ENCODE assay signal across 8 cellular contexts in the genomic region with DNA sequence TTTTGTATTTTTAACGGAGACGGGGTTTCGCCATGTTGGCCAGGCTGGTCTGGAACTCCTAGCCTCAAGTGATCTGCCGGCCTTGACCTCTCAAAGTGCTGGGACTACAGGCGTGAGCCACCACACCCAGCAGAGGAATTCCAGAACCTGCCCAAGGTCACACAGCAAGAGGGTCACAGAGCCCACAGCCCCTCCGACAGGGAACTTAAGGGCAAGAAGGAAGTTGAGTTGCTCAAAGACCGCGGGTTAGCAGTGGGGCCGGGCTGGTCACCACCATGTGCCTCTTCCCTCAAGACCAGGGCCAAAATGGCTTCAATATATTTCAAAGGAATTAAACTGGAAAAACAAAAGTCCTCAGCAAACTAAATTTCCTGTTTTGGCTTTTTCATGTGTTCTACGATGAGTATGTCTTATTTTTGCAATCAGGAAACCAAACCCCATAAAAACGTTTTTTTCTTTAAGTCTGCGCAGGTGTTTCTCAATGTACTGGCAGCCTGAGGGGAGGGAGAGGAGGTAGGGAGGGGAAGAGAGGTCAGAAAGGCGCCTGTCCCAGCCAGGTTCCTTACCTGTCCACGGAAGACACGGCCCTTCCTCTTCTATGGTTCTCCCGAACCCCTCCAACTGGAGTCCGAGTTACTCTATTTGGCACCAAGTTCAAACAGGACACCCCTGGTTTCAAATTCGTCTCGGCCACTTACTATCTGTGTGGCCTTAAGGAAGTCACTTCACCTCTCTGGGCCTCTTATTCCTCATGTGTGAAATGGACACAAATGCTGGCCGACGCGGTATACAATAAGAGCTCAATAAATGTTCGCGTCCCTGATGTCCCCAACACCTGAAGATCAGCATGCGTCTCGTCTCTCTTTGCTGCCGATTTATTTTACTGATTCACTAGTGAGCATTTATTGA. TPM values are rescaled to one million over a fixed set of nuclear protein-coding genes. Genes with fewer than 3 reads are reported as not detected.
DNase-seq lines count a peak whose midpoint lies in the region; ATAC-seq and TF ChIP-seq lines count a peak whose summit lies in the region.

No MANE protein-coding gene starts in this region.

- WGBS in lung, 2 donors, result 16 to 20% methylated on average over 27 of the region's 27 CpGs

- H3K27me3 Mint-ChIP-seq in central memory CD8-positive, alpha-beta T cell, result no peaks in the 10 kb centered on the region

- peaks cover 34% of the 10 kb centered on the region for H3K4me1 Mint-ChIP-seq in central memory CD8-positive, alpha-beta T cell

- peak overlapping the region; percentile 89 for H3K4me3 Mint-ChIP-seq in central memory CD8-positive, alpha-beta T cell

- intact Hi-C loops in tibial artery (cut with DNase I; ENCODE audit: low total_unique reads), result loop anchor here (10.0 kb wide), 1 partner anchor 139 kb away; no protein-coding TSS in a partner anchor

- no peaks in the 10 kb centered on the region for H3K9me3 Mint-ChIP-seq in central memory CD8-positive, alpha-beta T cell

- H4K20me1 ChIP-seq in BLaER1, result peaks cover 9% of the 10 kb centered on the region; the same call in 1 of the 2 replicates

- H3K4me1 ChIP-seq in BLaER1 (peaks cover 28% of the 10 kb centered on the region), lung (ENCODE audit: control insufficient read depth in 2 of 2, insufficient read depth in 2 of 2, low read length in 2 of 2) (peaks cover 4 to 12% of the 10 kb centered on the region in 2 donors), tibial artery (peaks cover 0 to 28% (median 23%) of the 10 kb centered on the region in 4 donors)

- H3K9me3 ChIP-seq in BLaER1, result no peaks in the 10 kb centered on the region
- no peaks in the 10 kb centered on the region for H3K9me3 ChIP-seq in lung (ENCODE audit: control insufficient read depth in 2 of 2, insufficient read depth in 1 of 2, low read length in 1 of 2)
- no peaks in the 10 kb centered on the region for H3K9me3 ChIP-seq in tibial artery

- peak overlapping the region; percentile 96 for H3K4me2 ChIP-seq in BLaER1

- peak overlapping the region; percentile 83 for H3K4me3 ChIP-seq in BLaER1
- H3K4me3 ChIP-seq in lung, result peak overlapping the region; percentile 75
- H3K4me3 ChIP-seq in tibial artery, result peak overlapping the region; percentile 65 to 81

- H3K27ac Mint-ChIP-seq in central memory CD8-positive, alpha-beta T cell (ENCODE audit: low read depth), result peak overlapping the region; percentile 64

- H3K27me3 ChIP-seq in BLaER1 (peaks cover 10% of the 10 kb centered on the region; the same call in 1 of the 2 replicates), lung (ENCODE audit: control insufficient read depth, insufficient read depth) (no peaks in the 10 kb centered on the region), tibial artery (no peaks in the 10 kb centered on the region)

- H3K36me3 Mint-ChIP-seq in central memory CD8-positive, alpha-beta T cell (ENCODE audit: insufficient read depth), result peaks cover 7% of the 10 kb centered on the region

- H3K27ac ChIP-seq in BLaER1, result peak overlapping the region; percentile 67
- H3K27ac ChIP-seq in lung (ENCODE audit: low read depth in 1 of 2, low read length in 1 of 2), result peak overlapping the region; percentile 84 to 91
- H3K27ac ChIP-seq in tibial artery, result peak overlapping the region; percentile 74 to 77

- peak overlapping the region; percentile 83 for H3K9ac ChIP-seq in BLaER1

- DNase-seq in NOMO-1 (lab: John Stamatoyannopoulos, UW; ENCODE audit: unreplicated experiment in 2 of 2) (peak; percentile 67 to 73), lung (ENCODE audit: low spot score) (peak; percentile 43), tibial artery (peak in 1 of 2 donors; percentile 33), T1000 (lab: John Stamatoyannopoulos, UW) (no peak), NCI-H526 (lab: John Stamatoyannopoulos, UW) (no peak)
- no peak for DNase-seq in central memory CD8-positive, alpha-beta T cell (ENCODE audit: low spot score in 2 of 2)

- ATAC-seq in GM21723 (IDR thresholded peaks at IDR 0.05; ENCODE audit: unreplicated experiment) (peak; percentile 4), lung (ENCODE audit: insufficient read depth, low FRiP score) (peak; percentile 9)
- peak; percentile 30 for ATAC-seq in central memory CD8-positive, alpha-beta T cell (replicated peaks; ENCODE audit: extremely low read depth, poor library complexity, severe bottlenecking)

- no peak for TF ChIP-seq CTCF in lung (IDR thresholded peaks at IDR 0.05; ENCODE audit: control extremely low read depth, extremely low read depth)
- no peak for TF ChIP-seq CTCF in tibial artery (IDR thresholded peaks at IDR 0.05)

- H3K36me3 ChIP-seq in BLaER1 (peaks cover 15% of the 10 kb centered on the region; the same call in 1 of the 2 replicates), lung (ENCODE audit: control insufficient read depth in 2 of 2, insufficient read depth in 2 of 2, low read length in 2 of 2) (peaks cover 0 to 23% of the 10 kb centered on the region in 2 donors), tibial artery (peaks cover 0 to 37% (median 26%) of the 10 kb centered on the region in 3 donors)

RNA-seq across cellular contexts. Expression of a gene that starts 0.8 kb away (rescaled TPM):
- 10 to 100 TPM; 21.8 to 44.8 TPM for total RNA-seq in lung
- 10 to 100 TPM; 27.5 to 36.7 TPM for polyA plus RNA-seq in lung

RNA-seq across cellular contexts. Expression of a gene that starts 24.3 kb away (rescaled TPM):
- 10 to 100 TPM; 16.7 to 48.9 TPM for total RNA-seq in lung
- 10 to 100 TPM; 16.4 to 26.5 TPM for polyA plus RNA-seq in lung

Comparison
In these comparisons a context has a peak if more than half of its experiments do, and no peak if none do; other contexts are left out.
1. DNase-seq: peak in NOMO-1 (2 of 2) and lung (single experiment); none in central memory CD8-positive, alpha-beta T cell (0 of 2), T1000 (single experiment) and NCI-H526 (0 of 2).
2. Peak in every context shown above with its lines, with median percentiles within 50 percentile points of each other: H3K27ac ChIP-seq, H3K4me3 ChIP-seq and ATAC-seq.